1 cellular context compared by ENCODE assay signal in the genomic region with DNA sequence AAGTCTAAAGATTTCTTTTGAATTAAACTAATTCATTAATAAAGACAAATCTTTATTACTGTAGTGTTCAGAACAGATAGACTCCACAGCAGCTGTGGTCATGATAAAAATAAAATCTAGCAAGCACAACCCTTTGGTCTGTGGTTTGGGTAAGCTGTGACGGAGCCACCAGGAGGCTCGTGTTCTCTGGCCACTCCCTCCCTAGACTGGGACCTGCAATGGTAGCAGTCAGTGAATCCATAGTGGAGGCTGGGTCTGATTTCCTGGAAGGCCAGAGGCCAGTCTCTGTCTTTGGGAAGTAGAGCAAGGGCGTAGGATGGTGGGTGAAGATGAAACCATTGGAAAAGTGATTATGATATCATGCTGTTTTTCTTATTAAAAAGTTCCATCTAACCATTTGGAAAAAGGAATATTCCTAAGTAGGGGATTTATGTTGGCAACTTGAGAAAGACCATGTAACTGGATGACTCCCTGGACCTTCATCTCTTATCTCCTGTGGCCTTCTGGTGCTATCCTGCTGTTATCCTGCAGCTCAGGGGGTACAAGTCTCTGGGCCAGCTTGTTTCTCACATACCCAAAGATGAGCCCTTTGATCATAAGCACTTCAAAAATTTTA.
TF ChIP-seq lines count a peak whose summit lies in the region.

No MANE protein-coding gene starts in this region.

TF ChIP-seq in K562, 482 proteins besides CTCF, POLR2A, EP300 and RAD21 (continued from another document and continues in another):
- TF ChIP-seq THAP7 (CRISPR knock-in tag; IDR thresholded peaks at IDR 0.05), result no peak
- TF ChIP-seq ZZZ3 (IDR thresholded peaks at IDR 0.05), result no peak
- TF ChIP-seq SIN3A (IDR thresholded peaks at IDR 0.05; ENCODE audit: borderline replicate concordance in 2 of 2, control insufficient read depth in 1 of 2, low read depth in 2 of 2, low read length in 2 of 2), result no peak
- no peak; the same call in 1 of the 2 replicates for TF ChIP-seq GABPB2 (CRISPR knock-in tag; conservative IDR thresholded peaks at IDR 0.05)
- no peak for TF ChIP-seq FIP1L1 (IDR thresholded peaks at IDR 0.05; ENCODE audit: low read depth, low read length, poor library complexity, severe bottlenecking)
- TF ChIP-seq ILK (tag; IDR thresholded peaks at IDR 0.05; ENCODE audit: borderline replicate concordance, low read depth), result no peak
- TF ChIP-seq, protein P1, sequence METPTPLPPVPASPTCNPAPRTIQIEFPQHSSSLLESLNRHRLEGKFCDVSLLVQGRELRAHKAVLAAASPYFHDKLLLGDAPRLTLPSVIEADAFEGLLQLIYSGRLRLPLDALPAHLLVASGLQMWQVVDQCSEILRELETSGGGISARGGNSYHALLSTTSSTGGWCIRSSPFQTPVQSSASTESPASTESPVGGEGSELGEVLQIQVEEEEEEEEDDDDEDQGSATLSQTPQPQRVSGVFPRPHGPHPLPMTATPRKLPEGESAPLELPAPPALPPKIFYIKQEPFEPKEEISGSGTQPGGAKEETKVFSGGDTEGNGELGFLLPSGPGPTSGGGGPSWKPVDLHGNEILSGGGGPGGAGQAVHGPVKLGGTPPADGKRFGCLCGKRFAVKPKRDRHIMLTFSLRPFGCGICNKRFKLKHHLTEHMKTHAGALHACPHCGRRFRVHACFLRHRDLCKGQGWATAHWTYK (CRISPR knock-in tag; IDR thresholded peaks at IDR 0.05), result no peak
- peak; percentile 46; the same call in 1 of the 2 replicates for TF ChIP-seq ZBTB2 (IDR thresholded peaks at IDR 0.05)
- TF ChIP-seq CHD4 (IDR thresholded peaks at IDR 0.05; ENCODE audit: insufficient read depth, insufficient replicate concordance, low read depth, low read length, poor library complexity, severe bottlenecking), result no peak
- TF ChIP-seq NCOR1 (IDR thresholded peaks at IDR 0.05), result peak; percentile 88
- no peak for TF ChIP-seq ZFPM2 (CRISPR knock-in tag; IDR thresholded peaks at IDR 0.05)
- no peak for TF ChIP-seq POLR3A (IDR thresholded peaks at IDR 0.05; ENCODE audit: borderline replicate concordance, extremely low read depth, insufficient read depth, insufficient read length)
- TF ChIP-seq, protein P2, sequence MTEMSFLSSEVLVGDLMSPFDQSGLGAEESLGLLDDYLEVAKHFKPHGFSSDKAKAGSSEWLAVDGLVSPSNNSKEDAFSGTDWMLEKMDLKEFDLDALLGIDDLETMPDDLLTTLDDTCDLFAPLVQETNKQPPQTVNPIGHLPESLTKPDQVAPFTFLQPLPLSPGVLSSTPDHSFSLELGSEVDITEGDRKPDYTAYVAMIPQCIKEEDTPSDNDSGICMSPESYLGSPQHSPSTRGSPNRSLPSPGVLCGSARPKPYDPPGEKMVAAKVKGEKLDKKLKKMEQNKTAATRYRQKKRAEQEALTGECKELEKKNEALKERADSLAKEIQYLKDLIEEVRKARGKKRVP (CRISPR knock-in tag; IDR thresholded peaks at IDR 0.05), result no peak
- TF ChIP-seq, protein P3, sequence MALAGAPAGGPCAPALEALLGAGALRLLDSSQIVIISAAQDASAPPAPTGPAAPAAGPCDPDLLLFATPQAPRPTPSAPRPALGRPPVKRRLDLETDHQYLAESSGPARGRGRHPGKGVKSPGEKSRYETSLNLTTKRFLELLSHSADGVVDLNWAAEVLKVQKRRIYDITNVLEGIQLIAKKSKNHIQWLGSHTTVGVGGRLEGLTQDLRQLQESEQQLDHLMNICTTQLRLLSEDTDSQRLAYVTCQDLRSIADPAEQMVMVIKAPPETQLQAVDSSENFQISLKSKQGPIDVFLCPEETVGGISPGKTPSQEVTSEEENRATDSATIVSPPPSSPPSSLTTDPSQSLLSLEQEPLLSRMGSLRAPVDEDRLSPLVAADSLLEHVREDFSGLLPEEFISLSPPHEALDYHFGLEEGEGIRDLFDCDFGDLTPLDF (CRISPR knock-in tag; IDR thresholded peaks at IDR 0.05), result no peak
- TF ChIP-seq KAT7 (CRISPR knock-in tag; IDR thresholded peaks at IDR 0.05; ENCODE audit: borderline replicate concordance), result peak; percentile 36; the same call in 1 of the 2 replicates
- peak; percentile 35; the same call in 1 of the 2 replicates for TF ChIP-seq ZBTB12 (CRISPR knock-in tag; IDR thresholded peaks at IDR 0.05)
- no peak for TF ChIP-seq SP2 (IDR thresholded peaks at IDR 0.05; ENCODE audit: extremely low read depth, low read depth, low read length, poor library complexity, severe bottlenecking)
- TF ChIP-seq EWSR1 (IDR thresholded peaks at IDR 0.05; ENCODE audit: borderline replicate concordance, low read depth, partially characterized antibody), result no peak
- no peak for TF ChIP-seq TRIM25 (IDR thresholded peaks at IDR 0.05; ENCODE audit: borderline replicate concordance)
- TF ChIP-seq SIRT6 (IDR thresholded peaks at IDR 0.05; ENCODE audit: low read depth, low read length), result no peak
- no peak for TF ChIP-seq BDP1 (IDR thresholded peaks at IDR 0.05; ENCODE audit: insufficient read depth, insufficient read length)
- no peak for TF ChIP-seq XRCC4 (IDR thresholded peaks at IDR 0.05; ENCODE audit: extremely low read depth, insufficient read depth, insufficient read length)
- peak; percentile 23; the same call in 1 of the 2 replicates for TF ChIP-seq SP1 (CRISPR knock-in tag; IDR thresholded peaks at IDR 0.05)
- no peak for TF ChIP-seq SPI1 (IDR thresholded peaks at IDR 0.05; ENCODE audit: borderline replicate concordance, low read depth, low read length)
- peak; percentile 85 for TF ChIP-seq HDAC2 (IDR thresholded peaks at IDR 0.05)
- no peak for TF ChIP-seq TSC22D4 (tag; IDR thresholded peaks at IDR 0.05)
- TF ChIP-seq PRMT5 (CRISPR knock-in tag; IDR thresholded peaks at IDR 0.05), result no peak
- TF ChIP-seq RBBP5 (IDR thresholded peaks at IDR 0.05; ENCODE audit: borderline replicate concordance, insufficient read depth, low read length, poor library complexity, severe bottlenecking), result peak; percentile 82
- peak; percentile 23; the same call in 1 of the 2 replicates for TF ChIP-seq GATAD2B (IDR thresholded peaks at IDR 0.05; ENCODE audit: borderline replicate concordance)
- TF ChIP-seq SRSF7 (optimal IDR thresholded peaks at IDR 0.05; ENCODE audit: low read depth, low read length), result no peak
- TF ChIP-seq, protein P4, sequence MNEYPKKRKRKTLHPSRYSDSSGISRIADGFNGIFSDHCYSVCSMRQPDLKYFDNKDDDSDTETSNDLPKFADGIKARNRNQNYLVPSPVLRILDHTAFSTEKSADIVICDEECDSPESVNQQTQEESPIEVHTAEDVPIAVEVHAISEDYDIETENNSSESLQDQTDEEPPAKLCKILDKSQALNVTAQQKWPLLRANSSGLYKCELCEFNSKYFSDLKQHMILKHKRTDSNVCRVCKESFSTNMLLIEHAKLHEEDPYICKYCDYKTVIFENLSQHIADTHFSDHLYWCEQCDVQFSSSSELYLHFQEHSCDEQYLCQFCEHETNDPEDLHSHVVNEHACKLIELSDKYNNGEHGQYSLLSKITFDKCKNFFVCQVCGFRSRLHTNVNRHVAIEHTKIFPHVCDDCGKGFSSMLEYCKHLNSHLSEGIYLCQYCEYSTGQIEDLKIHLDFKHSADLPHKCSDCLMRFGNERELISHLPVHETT (CRISPR knock-in tag; conservative IDR thresholded peaks at IDR 0.05 in 1 of 2, IDR thresholded peaks at IDR 0.05 in 1 of 2), result no peak
- peak; percentile 98 for TF ChIP-seq ARID1B (IDR thresholded peaks at IDR 0.05)
- TF ChIP-seq ZBTB11 (CRISPR knock-in tag; IDR thresholded peaks at IDR 0.05), result peak in 1 of 3 experiments; percentile 50; a peak in 1 of 6 replicates
- TF ChIP-seq ZNF274 (IDR thresholded peaks at IDR 0.05; ENCODE audit: borderline replicate concordance, low read depth, low read length), result peak; percentile 62; the same call in 1 of the 2 replicates
- TF ChIP-seq CHD2 (IDR thresholded peaks at IDR 0.05; ENCODE audit: low read depth, low read length), result no peak
- TF ChIP-seq NR2C1 (IDR thresholded peaks at IDR 0.05), result no peak
- 0 out of 2 replicates have a peak, but pooled peaks have one; percentile 21 for TF ChIP-seq NR2C1 (tag; IDR thresholded peaks at IDR 0.05)
- peak; percentile 67 for TF ChIP-seq CREM (IDR thresholded peaks at IDR 0.05; ENCODE audit: low read depth)
- TF ChIP-seq SMC3 (conservative IDR thresholded peaks at IDR 0.05; ENCODE audit: insufficient read depth, low read depth, low read length), result 0 out of 2 replicates have a peak, but pooled peaks have one; percentile 3
- TF ChIP-seq TCF3 (CRISPR knock-in tag; IDR thresholded peaks at IDR 0.05), result peak; percentile 88
- TF ChIP-seq NFATC3 (IDR thresholded peaks at IDR 0.05), result no peak; the same call in 1 of the 2 replicates
- peak; percentile 74 to 93 for TF ChIP-seq RCOR1 (IDR thresholded peaks at IDR 0.05; ENCODE audit: borderline replicate concordance in 1 of 2, low read depth in 2 of 2, low read length in 2 of 2)
- TF ChIP-seq GABPA (tag; conservative IDR thresholded peaks at IDR 0.05; ENCODE audit: low read depth), result no peak
- no peak; the same call in none of the 2 replicates for TF ChIP-seq MBD2 (IDR thresholded peaks at IDR 0.05; ENCODE audit: borderline replicate concordance, low read depth)
- TF ChIP-seq, protein P5, sequence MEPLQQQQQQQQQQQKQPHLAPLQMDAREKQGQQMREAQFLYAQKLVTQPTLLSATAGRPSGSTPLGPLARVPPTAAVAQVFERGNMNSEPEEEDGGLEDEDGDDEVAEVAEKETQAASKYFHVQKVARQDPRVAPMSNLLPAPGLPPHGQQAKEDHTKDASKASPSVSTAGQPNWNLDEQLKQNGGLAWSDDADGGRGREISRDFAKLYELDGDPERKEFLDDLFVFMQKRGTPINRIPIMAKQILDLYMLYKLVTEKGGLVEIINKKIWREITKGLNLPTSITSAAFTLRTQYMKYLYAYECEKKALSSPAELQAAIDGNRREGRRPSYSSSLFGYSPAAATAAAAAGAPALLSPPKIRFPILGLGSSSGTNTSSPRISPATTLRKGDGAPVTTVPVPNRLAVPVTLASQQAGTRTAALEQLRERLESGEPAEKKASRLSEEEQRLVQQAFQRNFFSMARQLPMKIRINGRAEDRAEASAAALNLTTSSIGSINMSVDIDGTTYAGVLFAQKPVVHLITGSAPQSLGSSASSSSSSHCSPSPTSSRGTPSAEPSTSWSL (CRISPR knock-in tag; IDR thresholded peaks at IDR 0.05; ENCODE audit: borderline replicate concordance), result no peak
- TF ChIP-seq NFYB (IDR thresholded peaks at IDR 0.05; ENCODE audit: extremely low read depth, insufficient read length), result no peak
- no peak for TF ChIP-seq DDX20 (tag; IDR thresholded peaks at IDR 0.05; ENCODE audit: low read depth)
- no peak for TF ChIP-seq RBM39 (optimal IDR thresholded peaks at IDR 0.05; ENCODE audit: low read depth, low read length)
- TF ChIP-seq GATA2 (CRISPR knock-in tag; IDR thresholded peaks at IDR 0.05), result peak; percentile 72
